Comparison of ENCODE assay signal across 14 cellular contexts in the genomic region with DNA sequence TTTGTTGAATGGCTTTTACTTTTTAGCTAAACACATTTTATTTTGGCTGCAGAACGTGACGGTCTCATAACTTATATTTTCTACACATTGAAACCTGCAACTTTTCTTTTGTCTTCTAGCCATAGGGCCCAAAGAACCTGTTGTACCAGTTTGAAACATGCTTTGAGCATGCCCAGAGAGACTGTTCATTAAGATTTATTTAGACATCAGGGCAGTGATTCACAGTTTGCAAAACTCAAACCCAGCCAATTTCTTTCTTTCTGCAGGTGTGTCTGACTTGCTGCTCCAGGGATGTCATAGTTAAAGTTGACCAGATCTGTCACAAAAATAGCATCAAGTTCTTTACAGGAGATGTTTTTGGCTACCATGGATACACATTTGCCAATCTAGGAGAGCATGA. TPM values are rescaled to one million over a fixed set of nuclear protein-coding genes. Genes with fewer than 3 reads are reported as not detected.
DNase-seq lines count a peak whose midpoint lies in the region; ATAC-seq and TF ChIP-seq lines count a peak whose summit lies in the region.
"Had no signal": no experiment of that assay in that cellular context is flagged by ENCODE, and none has a peak within 500 bp of the region (broad histone marks: within the 10 kb centered on the region; RNA-seq: fewer than 3 reads in every experiment).

No MANE protein-coding gene starts in this region.

- no peaks in the 10 kb centered on the region for H3K27me3 ChIP-seq in trophoblast cell (ENCODE audit: insufficient read depth, low read length)

- H3K4me1 ChIP-seq in trophoblast cell (ENCODE audit: control insufficient read depth in 1 of 2, insufficient read depth in 2 of 2, low read length in 2 of 2) = peaks cover 12 to 21% of the 10 kb centered on the region in 2 experiments

- H2BK12ac ChIP-seq in trophoblast cell (ENCODE audit: low read length) = no peak overlapping the region

- no peak overlapping the region for H2AK5ac ChIP-seq in trophoblast cell (ENCODE audit: low read length)

- H4K91ac ChIP-seq in trophoblast cell (ENCODE audit: low read depth, low read length) = no peak overlapping the region

- H4K8ac ChIP-seq in trophoblast cell (ENCODE audit: low read depth, low read length) = no peak overlapping the region

- no peak for ATAC-seq in GM18858 (IDR thresholded peaks at IDR 0.05; ENCODE audit: unreplicated experiment)
- ATAC-seq in HG03342 (IDR thresholded peaks at IDR 0.05; ENCODE audit: unreplicated experiment) = no peak
- ATAC-seq: K562; stimulated activated naive CD8-positive, alpha-beta T cell treated with anti-CD3 and anti-CD28 coated beads, Interleukin-15, Interleukin-2, amounts not matched to agents 100 U/mL and 50 U/mL, for 24 hours had no signal

- no peak overlapping the region for H3K4ac ChIP-seq in trophoblast cell (ENCODE audit: low read depth, low read length)

- H3K4me3 ChIP-seq in epithelial cell of esophagus (ENCODE audit: low read length) (no peak overlapping the region), trophoblast cell (ENCODE audit: low read depth, low read length) (no peak overlapping the region)
- H3K4me3 ChIP-seq: K562 had no signal

- H3K27ac ChIP-seq in trophoblast cell (ENCODE audit: low read depth, low read length) = peak overlapping the region; percentile 46

- peaks cover 2% of the 10 kb centered on the region for H3K79me2 ChIP-seq in trophoblast cell (ENCODE audit: control insufficient read depth, insufficient read depth, low read length, poor library complexity)

- no peak overlapping the region for H3K23ac ChIP-seq in trophoblast cell (ENCODE audit: low read length)

- no peak overlapping the region for H3K4me2 ChIP-seq in trophoblast cell (ENCODE audit: low read length)

- TF ChIP-seq CTCF in epithelial cell of esophagus (IDR thresholded peaks at IDR 0.05; ENCODE audit: insufficient read depth, low read depth, low read length, missing control alignments) = no peak

- no peak overlapping the region for H3K14ac ChIP-seq in trophoblast cell (ENCODE audit: low read length)

- no peak overlapping the region for H3K9ac ChIP-seq in trophoblast cell (ENCODE audit: low read length)

- H3K18ac ChIP-seq in trophoblast cell (ENCODE audit: low read length) = no peak overlapping the region

- no peak overlapping the region for H2BK5ac ChIP-seq in trophoblast cell (ENCODE audit: low read depth, low read length, poor library complexity)

- DNase-seq in DMS53 (lab: John Stamatoyannopoulos, UW) (peak; percentile 71), NCI-H1417 treated with DMSO at 0.1 percent for 48 hours (lab: John Stamatoyannopoulos, UW) (peak; percentile 50), epithelial cell of esophagus (ENCODE audit: low read depth) (peak; percentile 97), trophoblast cell (peak; percentile 68 to 94), HK-2 (ENCODE audit: unreplicated experiment) (no peak), AG20443 (ENCODE audit: low spot score) (no peak)
- DNase-seq: amniotic stem cell; C1 segment of cervical spinal cord; NCI-H2081; stimulated activated CD4-positive, alpha-beta T cell treated with anti-CD3 and anti-CD28 coated beads, Interleukin-4, amount 100 ng/mL, for 4 hours; stimulated activated naive CD8-positive, alpha-beta T cell treated with anti-CD3 and anti-CD28 coated beads, Interleukin-15, Interleukin-2, amounts not matched to agents 100 U/mL and 50 U/mL, for 24 hours had no signal

- peaks cover 16% of the 10 kb centered on the region for H3K79me1 ChIP-seq in trophoblast cell (ENCODE audit: low read length)

- no peak overlapping the region for H2AFZ ChIP-seq in trophoblast cell (ENCODE audit: insufficient read depth, low read length, poor library complexity)

- H2BK120ac ChIP-seq in trophoblast cell (ENCODE audit: insufficient read depth, low read length, poor library complexity) = no peak overlapping the region

- no peak overlapping the region for H4K12ac ChIP-seq in trophoblast cell (ENCODE audit: low read depth, low read length)

- H3K36me3 ChIP-seq in trophoblast cell (ENCODE audit: control insufficient read depth in 1 of 2, insufficient read depth in 2 of 2, low read length in 2 of 2) = peaks cover 30% of the 10 kb centered on the region in 2 experiments

- WGBS in trophoblast cell (ENCODE audit: extremely low coverage, insufficient coverage, insufficient read length) = no CpG with 5 or more reads among the region's 2 CpGs

- no peaks in the 10 kb centered on the region for H3K9me3 ChIP-seq in trophoblast cell (ENCODE audit: insufficient read depth, low read depth, low read length)

RNA-seq across cellular contexts. Expression of a gene that starts 22.0 kb away (rescaled TPM):
- polyA plus RNA-seq in trophoblast cell (2013) = 152 and 161 TPM in 2 replicates

RNA-seq across cellular contexts. Expression of a gene that starts 39.1 kb away (rescaled TPM):
- polyA plus RNA-seq in trophoblast cell (2013) = 17.0 and 17.4 TPM in 2 replicates

Comparison
In these comparisons a context has a peak if more than half of its experiments do, and no peak if none do; other contexts are left out.
1. DNase-seq: peak in DMS53 (single experiment), NCI-H1417 treated with DMSO at 0.1 percent for 48 hours (single experiment), epithelial cell of esophagus (single experiment) and trophoblast cell (2 of 2); none in HK-2 (single experiment) and AG20443 (single experiment).